ENCODE assay signal across 8 cellular contexts in the genomic region with DNA sequence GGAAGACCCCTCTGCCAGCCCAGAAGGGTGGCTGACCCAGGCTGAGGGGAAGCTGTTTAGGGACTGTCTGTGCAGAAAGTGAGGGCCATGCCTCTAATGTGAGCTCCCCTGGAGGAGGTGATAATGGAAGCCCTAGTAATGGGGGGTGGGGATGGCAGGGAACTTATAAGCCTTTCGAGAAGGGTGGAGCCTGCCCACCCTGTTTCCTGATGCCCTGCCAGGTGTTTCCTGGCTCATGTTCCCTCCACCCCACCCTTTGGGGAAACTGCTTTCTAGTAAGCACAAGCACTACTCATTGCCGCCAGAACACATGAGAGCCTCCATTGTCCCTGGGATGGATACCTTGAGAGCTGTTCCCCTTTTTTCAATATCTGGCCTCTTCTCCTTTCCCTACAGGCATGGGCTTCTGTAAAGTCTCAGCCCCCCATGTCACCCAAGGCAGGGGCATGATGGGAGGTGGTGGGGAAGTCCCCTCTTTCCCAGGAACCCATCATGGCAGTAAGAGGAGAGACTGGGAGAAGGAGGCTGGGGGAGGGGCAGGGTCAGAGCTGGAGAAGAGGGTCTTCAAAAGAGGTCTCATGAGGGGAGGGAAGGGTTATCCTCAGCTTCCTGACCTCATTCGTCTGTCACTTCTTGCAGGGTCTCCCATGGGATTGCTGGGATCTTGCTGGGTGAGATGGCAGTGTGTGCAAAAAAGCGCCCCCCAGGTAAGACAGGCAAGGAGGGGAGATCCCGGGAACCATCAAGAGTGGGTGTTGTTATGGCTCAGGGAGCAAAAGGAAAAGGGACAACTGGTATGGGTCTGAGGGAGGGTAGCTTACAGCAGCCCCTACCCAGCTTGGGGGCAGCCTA. TPM values are rescaled to one million over a fixed set of nuclear protein-coding genes. Genes with fewer than 3 reads are reported as not detected.
DNase-seq lines count a peak whose midpoint lies in the region; ATAC-seq and TF ChIP-seq lines count a peak whose summit lies in the region.

No MANE protein-coding gene starts in this region.

- POLR2A ChIA-PET in HEK293T (lab: Yijun Ruan, JAX), result no interaction called here

- H3K4me3 Mint-ChIP-seq in activated naive CD4-positive, alpha-beta T cell treated with anti-CD3 and anti-CD28 coated beads for 36 hours, result peak overlapping the region; percentile 75
- H3K4me3 Mint-ChIP-seq in endothelial cell (ENCODE audit: unreplicated experiment) (peak overlapping the region; percentile 74), progenitor cell of endocrine pancreas (ENCODE audit: low read depth) (peak overlapping the region; percentile 60)

- peaks cover 11% of the 10 kb centered on the region for H3K36me3 Mint-ChIP-seq in activated naive CD4-positive, alpha-beta T cell treated with anti-CD3 and anti-CD28 coated beads for 36 hours (ENCODE audit: low read depth)
- H3K36me3 Mint-ChIP-seq in endothelial cell (ENCODE audit: low read depth, unreplicated experiment) (peaks cover 19% of the 10 kb centered on the region), progenitor cell of endocrine pancreas (ENCODE audit: insufficient read depth) (peaks cover 7% of the 10 kb centered on the region)

- no peaks in the 10 kb centered on the region for H3K9me3 Mint-ChIP-seq in activated naive CD4-positive, alpha-beta T cell treated with anti-CD3 and anti-CD28 coated beads for 36 hours
- H3K9me3 Mint-ChIP-seq in endothelial cell (ENCODE audit: unreplicated experiment), result no peaks in the 10 kb centered on the region
- H3K9me3 Mint-ChIP-seq in progenitor cell of endocrine pancreas (ENCODE audit: low read depth), result no peaks in the 10 kb centered on the region

- CTCF ChIA-PET in activated naive CD4-positive, alpha-beta T cell treated with anti-CD3 and anti-CD28 coated beads for 36 hours (lab: Charles Lee), result interaction anchor here (0.9 to 14.4 kb wide), 5 partner anchors 8 to 383 kb away, joined by 3 to 234 read pairs (median 4); no protein-coding TSS in a partner anchor
- CTCF ChIA-PET in HEK293T (lab: Yijun Ruan, JAX), result interaction anchor here (0.6 to 4.2 kb wide), 3 partner anchors 8 to 54 kb away, joined by 3 to 65 read pairs (median 3); no protein-coding TSS in a partner anchor

- H3K27ac Mint-ChIP-seq in activated naive CD4-positive, alpha-beta T cell treated with anti-CD3 and anti-CD28 coated beads for 36 hours, result peak overlapping the region; percentile 75
- peak overlapping the region; percentile 74 for H3K27ac Mint-ChIP-seq in endothelial cell (ENCODE audit: unreplicated experiment)
- H3K27ac Mint-ChIP-seq in progenitor cell of endocrine pancreas, result peak overlapping the region; percentile 67

- no peaks in the 10 kb centered on the region for H3K27me3 Mint-ChIP-seq in activated naive CD4-positive, alpha-beta T cell treated with anti-CD3 and anti-CD28 coated beads for 36 hours (ENCODE audit: low read depth)
- H3K27me3 Mint-ChIP-seq in endothelial cell (ENCODE audit: unreplicated experiment) (peaks cover 10% of the 10 kb centered on the region), progenitor cell of endocrine pancreas (peaks cover 7% of the 10 kb centered on the region)

- peaks cover 58% of the 10 kb centered on the region for H3K4me1 Mint-ChIP-seq in activated naive CD4-positive, alpha-beta T cell treated with anti-CD3 and anti-CD28 coated beads for 36 hours (ENCODE audit: low read depth)
- peaks cover 43% of the 10 kb centered on the region for H3K4me1 Mint-ChIP-seq in endothelial cell (ENCODE audit: unreplicated experiment)
- H3K4me1 Mint-ChIP-seq in progenitor cell of endocrine pancreas (ENCODE audit: low read depth), result peaks cover 26% of the 10 kb centered on the region

- no peak for ATAC-seq in HG03097 (IDR thresholded peaks at IDR 0.05; ENCODE audit: low FRiP score, unreplicated experiment)

- intact Hi-C loops in activated naive CD4-positive, alpha-beta T cell treated with anti-CD3 and anti-CD28 coated beads for 36 hours (cut with micrococcal nuclease), result loop anchor here (1.0 to 10.0 kb wide), 8 partner anchors 15 to 677 kb away; a partner anchor contains a TSS

- TF ChIP-seq CTCF in endothelial cell (IDR thresholded peaks at IDR 0.05; ENCODE audit: unreplicated experiment) (no peak), progenitor cell of endocrine pancreas (IDR thresholded peaks at IDR 0.05; ENCODE audit: unreplicated experiment) (no peak)

- DNase-seq in activated naive CD4-positive, alpha-beta T cell treated with anti-CD3 and anti-CD28 coated beads for 36 hours, result peak; percentile 57
- no peak for DNase-seq in activated naive CD4-positive, alpha-beta T cell treated with anti-CD3 and anti-CD28 coated beads, Interleukin-2, amount 50 U/mL, for 16 hours
- peak; percentile 97 for DNase-seq in RPMI8226
- DNase-seq in endothelial cell (ENCODE audit: low spot score), result peak; percentile 34
- no peak for DNase-seq in progenitor cell of endocrine pancreas (ENCODE audit: low spot score, unreplicated experiment)
- DNase-seq in HEK293T (ENCODE audit: extremely low spot score), result no peak
- DNase-seq in 8988T, result no peak

TF ChIP-seq in HEK293T, 16 proteins besides CTCF, POLR2A, EP300 and RAD21:
- TF ChIP-seq TARDBP (IDR thresholded peaks at IDR 0.05) (no peak), L3MBTL2 (conservative IDR thresholded peaks at IDR 0.05) (no peak), SUZ12 (IDR thresholded peaks at IDR 0.05) (no peak), ZNF384 (IDR thresholded peaks at IDR 0.05) (no peak), NFRKB (IDR thresholded peaks at IDR 0.05) (no peak), ELF4 (IDR thresholded peaks at IDR 0.05) (no peak)

RNA-seq across cellular contexts. Expression of a gene that starts 2.4 kb away (rescaled TPM):
- 10 to 100 TPM; 28.2 to 28.7 TPM for total RNA-seq in activated naive CD4-positive, alpha-beta T cell treated with anti-CD3 and anti-CD28 coated beads for 36 hours
- total RNA-seq in endothelial cell (ENCODE audit: unreplicated experiment), result 58.1 TPM
- total RNA-seq in progenitor cell of endocrine pancreas, result 45.9 and 47.4 TPM in 2 replicates

RNA-seq across cellular contexts. Expression of a gene that starts 6.8 kb away (rescaled TPM):
- total RNA-seq in activated naive CD4-positive, alpha-beta T cell treated with anti-CD3 and anti-CD28 coated beads for 36 hours, result not detected
- not detected for total RNA-seq in endothelial cell (ENCODE audit: unreplicated experiment)
- 0.64 and 0.96 TPM in 2 replicates for total RNA-seq in progenitor cell of endocrine pancreas

RNA-seq across cellular contexts. Expression of a gene that starts 55.3 kb away (rescaled TPM):
- total RNA-seq in activated naive CD4-positive, alpha-beta T cell treated with anti-CD3 and anti-CD28 coated beads for 36 hours, result 100 to 1,000 TPM; 204 to 219 TPM
- total RNA-seq in endothelial cell (ENCODE audit: unreplicated experiment) (57.1 TPM), progenitor cell of endocrine pancreas (51.0 and 52.3 TPM in 2 replicates)

Comparison
In these comparisons a context has a peak if more than half of its experiments do, and no peak if none do; other contexts are left out.
1. DNase-seq: peak in activated naive CD4-positive, alpha-beta T cell treated with anti-CD3 and anti-CD28 coated beads for 36 hours (single experiment), RPMI8226 (single experiment) and endothelial cell (single experiment); none in activated naive CD4-positive, alpha-beta T cell treated with anti-CD3 and anti-CD28 coated beads, Interleukin-2, amount 50 U/mL, for 16 hours (single experiment), progenitor cell of endocrine pancreas (single experiment), HEK293T (single experiment) and 8988T (single experiment).
2. Peak in every context shown above with its lines, with median percentiles within 50 percentile points of each other: H3K27ac Mint-ChIP-seq and H3K4me3 Mint-ChIP-seq.